ENCODE assay signal across 8 cellular contexts in genomic region chr7:11830582-11831382, GRCh38. TPM values are rescaled to one million over a fixed set of nuclear protein-coding genes. Genes with fewer than 3 reads are reported as not detected.
DNase-seq lines count a peak whose midpoint lies in the region; ATAC-seq and TF ChIP-seq lines count a peak whose summit lies in the region.

No MANE protein-coding gene starts in this region.

- H3K79me2 ChIP-seq in MM.1S (ENCODE audit: low read length) = no peaks in the 10 kb centered on the region

- peak overlapping the region; percentile 97 for H3K4me3 Mint-ChIP-seq in endothelial cell (ENCODE audit: unreplicated experiment)
- peak overlapping the region in 6 of 10 donors; percentile 27 to 44 (median 34) for H3K4me3 Mint-ChIP-seq in naive thymus-derived CD4-positive, alpha-beta T cell

- no peaks in the 10 kb centered on the region for H4K20me1 ChIP-seq in MM.1S (ENCODE audit: insufficient read depth, low read length)

- no peak overlapping the region for H3K27ac ChIP-seq in MM.1S (ENCODE audit: low read length)
- H3K27ac ChIP-seq in naive thymus-derived CD4-positive, alpha-beta T cell (ENCODE audit: low read depth, low read length) = no peak overlapping the region

- H3K9me2 ChIP-seq in MM.1S (replicated peaks; ENCODE audit: insufficient read depth, low read length) = no peaks in the 10 kb centered on the region

- no peaks in the 10 kb centered on the region for H3F3A ChIP-seq in MM.1S (ENCODE audit: insufficient read depth, low read length)

- H3K9ac ChIP-seq in MM.1S (ENCODE audit: low read length) = no peak overlapping the region

- DNase-seq in AG08396 (ENCODE audit: low spot score) = peak; percentile 32
- no peak for DNase-seq in MM.1S
- no peak for DNase-seq in endothelial cell (ENCODE audit: low spot score)
- DNase-seq in naive thymus-derived CD4-positive, alpha-beta T cell = no peak
- DNase-seq in nucleus accumbens (lab: John Stamatoyannopoulos, UW) = no peak
- DNase-seq in RPMI8226 = no peak
- no peak for DNase-seq in activated CD4-positive, alpha-beta T cell treated with anti-CD3 and anti-CD28 coated beads, Interleukin-2, amount 50 U/mL, for 1 hour
- DNase-seq in HT-29 (ENCODE audit: low spot score) = no peak

- H3K27me3 Mint-ChIP-seq in endothelial cell (ENCODE audit: unreplicated experiment) = no peaks in the 10 kb centered on the region
- H3K27me3 Mint-ChIP-seq in naive thymus-derived CD4-positive, alpha-beta T cell = peaks cover 31 to 55% (median 36%) of the 10 kb centered on the region in 5 donors

- ATAC-seq in naive thymus-derived CD4-positive, alpha-beta T cell = no peak

- CTCF ChIA-PET in naive thymus-derived CD4-positive, alpha-beta T cell (lab: Charles Lee) = no interaction called here

- POLR2A ChIA-PET in naive thymus-derived CD4-positive, alpha-beta T cell (lab: Charles Lee) = no interaction called here

- H3K27ac Mint-ChIP-seq in endothelial cell (ENCODE audit: unreplicated experiment) = peak overlapping the region; percentile 37
- H3K27ac Mint-ChIP-seq in naive thymus-derived CD4-positive, alpha-beta T cell = no peak overlapping the region

- no peaks in the 10 kb centered on the region for H3K36me3 Mint-ChIP-seq in endothelial cell (ENCODE audit: low read depth, unreplicated experiment)
- no peaks in the 10 kb centered on the region for H3K36me3 Mint-ChIP-seq in naive thymus-derived CD4-positive, alpha-beta T cell

- H3K4me1 ChIP-seq in MM.1S (ENCODE audit: low read length) = no peaks in the 10 kb centered on the region
- no peaks in the 10 kb centered on the region for H3K4me1 ChIP-seq in naive thymus-derived CD4-positive, alpha-beta T cell (ENCODE audit: control insufficient read depth in 2 of 2, insufficient read depth in 2 of 2, low read length in 2 of 2)

- no peaks in the 10 kb centered on the region for H3K27me3 ChIP-seq in MM.1S (replicated peaks; ENCODE audit: insufficient read depth, low read length)
- peaks cover 0 to 4% of the 10 kb centered on the region in 2 donors for H3K27me3 ChIP-seq in naive thymus-derived CD4-positive, alpha-beta T cell (ENCODE audit: control insufficient read depth in 2 of 2, insufficient read depth in 2 of 2, low read length in 2 of 2)

- peak overlapping the region; percentile 83; the same call in 1 of the 2 replicates for H3K4me2 ChIP-seq in MM.1S (ENCODE audit: low read depth, low read length)

- H3K4me1 Mint-ChIP-seq in endothelial cell (ENCODE audit: unreplicated experiment) = peaks cover 32% of the 10 kb centered on the region
- peaks cover 0 to 14% (median 9%) of the 10 kb centered on the region in 7 donors for H3K4me1 Mint-ChIP-seq in naive thymus-derived CD4-positive, alpha-beta T cell

- no peaks in the 10 kb centered on the region for H3K36me3 ChIP-seq in MM.1S (replicated peaks; ENCODE audit: insufficient read depth, low read length)
- no peaks in the 10 kb centered on the region for H3K36me3 ChIP-seq in naive thymus-derived CD4-positive, alpha-beta T cell (ENCODE audit: control insufficient read depth in 2 of 3, insufficient read depth in 3 of 3, low read length in 3 of 3)

- H3K4me3 ChIP-seq in MM.1S (ENCODE audit: low read length) = peak overlapping the region; percentile 60
- no peak overlapping the region for H3K4me3 ChIP-seq in naive thymus-derived CD4-positive, alpha-beta T cell (ENCODE audit: low read length)

- 0 out of 2 replicates have a peak overlapping the region, but pooled peaks have one; percentile 63 for H2AFZ ChIP-seq in MM.1S (ENCODE audit: low read length)

- TF ChIP-seq CTCF in MM.1S (IDR thresholded peaks at IDR 0.05; ENCODE audit: low read length) = no peak
- no peak for TF ChIP-seq CTCF in endothelial cell (IDR thresholded peaks at IDR 0.05; ENCODE audit: unreplicated experiment)

- intact Hi-C loops in naive thymus-derived CD4-positive, alpha-beta T cell (cut with micrococcal nuclease) = loop anchor here in 1 of 2 donors (10.0 kb wide), 1 partner anchor 664 kb away; no protein-coding TSS in a partner anchor

- H3K9me3 ChIP-seq in MM.1S (replicated peaks; ENCODE audit: insufficient read depth, low read length) = no peaks in the 10 kb centered on the region
- no peaks in the 10 kb centered on the region for H3K9me3 ChIP-seq in naive thymus-derived CD4-positive, alpha-beta T cell (ENCODE audit: control insufficient read depth in 2 of 3, low read length in 3 of 3)

- H3K9me3 Mint-ChIP-seq in endothelial cell (ENCODE audit: unreplicated experiment) = no peaks in the 10 kb centered on the region
- peaks cover 0 to 7% (median 0%) of the 10 kb centered on the region in 11 donors for H3K9me3 Mint-ChIP-seq in naive thymus-derived CD4-positive, alpha-beta T cell

RNA-seq across cellular contexts. Expression of gene THSD7A, which starts 1.2 kb away (rescaled TPM):
- 28.7 TPM for total RNA-seq in endothelial cell (ENCODE audit: unreplicated experiment)
- total RNA-seq in naive thymus-derived CD4-positive, alpha-beta T cell = 1 to 10 TPM in 2 of 5 experiments, not detected in 3; 1.2 to 1.3 TPM
- not detected for polyA plus RNA-seq in naive thymus-derived CD4-positive, alpha-beta T cell
- not detected in 2 replicates for total RNA-seq in HT-29 (2014; rRNA removed; shearing (Covaris generic))

Comparison
In these comparisons a context has a peak if more than half of its experiments do, and no peak if none do; other contexts are left out.
1. RNA of gene THSD7A, which starts 1.2 kb away (total RNA-seq): 28.7 TPM in endothelial cell (single experiment); 1.2 to 1.3 TPM in naive thymus-derived CD4-positive, alpha-beta T cell and not detected in HT-29; every median in the first group is over 10 times any median in the second.